Comparison of ENCODE assay signal across 18 cellular contexts in the genomic region with DNA sequence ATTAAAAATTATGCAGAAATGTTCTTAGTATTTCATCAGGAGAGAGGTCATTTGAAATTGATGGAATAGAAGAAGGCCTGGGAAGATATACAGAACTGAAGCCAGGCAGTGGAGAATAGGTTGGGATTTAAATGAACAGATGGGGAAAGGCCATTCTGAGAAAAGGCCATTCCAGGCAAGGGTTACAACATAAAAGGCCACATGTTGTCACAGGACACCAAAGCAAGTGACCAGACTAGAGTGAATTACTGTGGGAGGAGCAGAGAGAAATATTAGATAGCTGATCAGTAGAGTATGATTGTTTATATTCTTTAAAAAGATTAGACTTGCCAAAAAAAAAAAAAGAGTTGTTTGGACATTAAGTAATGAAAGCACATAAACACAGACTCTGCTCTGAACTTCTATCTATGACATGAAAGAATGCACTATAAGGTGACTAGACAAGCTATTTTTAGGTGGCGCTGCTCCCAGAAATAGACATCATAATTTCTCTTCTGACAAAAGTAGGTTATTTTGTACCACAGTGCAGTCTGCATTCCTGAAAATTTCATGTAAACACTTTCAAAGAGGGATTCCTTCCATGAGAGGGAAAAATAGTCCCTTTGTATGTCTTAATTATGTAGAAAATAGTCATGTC. TPM values are rescaled to one million over a fixed set of nuclear protein-coding genes. Genes with fewer than 3 reads are reported as not detected.
"Had no signal": no experiment of that assay in that cellular context is flagged by ENCODE, and none has a peak within 500 bp of the region (broad histone marks: within the 10 kb centered on the region; RNA-seq: fewer than 3 reads in every experiment).

No MANE protein-coding gene starts in this region.

- H3K36me3 ChIP-seq: prostate gland, upper lobe of right lung had no signal

- H3K4me3 ChIP-seq: coronary artery, prostate gland, upper lobe of right lung had no signal

- H3K9me3 ChIP-seq: prostate gland, upper lobe of right lung had no signal

- DNase-seq: activated CD4-positive, alpha-beta T cell treated with anti-CD3 and anti-CD28 coated beads for 36 hours; activated CD8-positive, alpha-beta memory T cell treated with anti-CD3 and anti-CD28 coated beads, Interleukin-2, amount 50 U/mL, for 4 hours; activated CD8-positive, alpha-beta T cell treated with anti-CD3 and anti-CD28 coated beads for 36 hours; activated naive CD8-positive, alpha-beta T cell treated with anti-CD3 and anti-CD28 coated beads, Interleukin-2, amount 10 ng/mL, durations not matched to agents 7 days and 5 days; activated T-cell treated with anti-CD3 and anti-CD28 coated beads, Interleukin-2, amount 50 U/mL, for 72 hours; effector CD4-positive, alpha-beta T cell; hypothalamus; natural killer cell; occipital lobe; stimulated activated CD4-positive, alpha-beta T cell treated with anti-CD3 and anti-CD28 coated beads, Interleukin-4, amount 100 ng/mL, for 1 hour; stimulated activated CD8-positive, alpha-beta memory T cell treated with anti-CD3 and anti-CD28 coated beads, Interleukin-4, amount 100 ng/mL, for 48 hours; stimulated activated naive CD8-positive, alpha-beta T cell treated with anti-CD3 and anti-CD28 coated beads, Interleukin-15, Interleukin-2, amounts not matched to agents 100 U/mL and 50 U/mL, for 24 hours; T-helper 1 cell; upper lobe of right lung had no signal

- ATAC-seq: activated CD4-positive, alpha-beta T cell treated with anti-CD3 and anti-CD28 coated beads for 36 hours; activated CD8-positive, alpha-beta T cell treated with anti-CD3 and anti-CD28 coated beads for 36 hours; activated T-cell treated with anti-CD3 and anti-CD28 coated beads, Interleukin-2, amount 50 U/mL, for 72 hours; natural killer cell; stimulated activated naive CD8-positive, alpha-beta T cell treated with anti-CD3 and anti-CD28 coated beads, Interleukin-15, Interleukin-2, amounts not matched to agents 100 U/mL and 50 U/mL, for 24 hours; upper lobe of right lung had no signal

- H3K27me3 ChIP-seq: upper lobe of right lung had no signal

- H3K27ac ChIP-seq: coronary artery, prostate gland, upper lobe of right lung, VCaP had no signal

- H3K4me1 ChIP-seq: prostate gland had no signal

RNA-seq across cellular contexts. Expression of a gene that starts 55.2 kb away (rescaled TPM):
- total RNA-seq: activated CD4-positive, alpha-beta T cell treated with anti-CD3 and anti-CD28 coated beads for 36 hours; activated CD8-positive, alpha-beta T cell treated with anti-CD3 and anti-CD28 coated beads for 36 hours; activated naive CD8-positive, alpha-beta T cell treated with anti-CD3 and anti-CD28 coated beads, Interleukin-2, amount 10 ng/mL, durations not matched to agents 7 days and 5 days; activated T-cell treated with anti-CD3 and anti-CD28 coated beads, Interleukin-2, amount 50 U/mL, for 72 hours; mononuclear cell; natural killer cell had no signal
